Comparison of ENCODE assay signal across 22 cellular contexts in the genomic region with DNA sequence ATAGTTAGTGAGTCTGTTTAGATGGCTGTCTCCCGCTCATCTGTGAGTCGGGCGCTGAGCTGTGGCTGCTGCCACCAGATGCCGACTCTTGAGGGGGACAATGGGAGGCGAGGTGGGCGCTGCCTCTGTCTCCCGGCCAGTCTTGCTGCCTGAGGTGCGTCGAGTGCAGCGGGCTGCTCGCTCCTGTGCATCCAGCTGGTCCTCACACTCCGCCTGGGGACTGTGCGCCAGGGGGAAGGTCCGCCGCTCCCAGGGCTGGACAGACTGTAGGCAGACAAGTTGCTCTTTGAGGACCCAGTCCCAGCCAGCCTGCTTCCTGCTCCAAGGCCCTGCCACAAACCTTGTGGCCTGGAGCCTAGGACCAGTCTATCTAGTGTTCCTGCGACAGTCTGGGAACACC. TPM values are rescaled to one million over a fixed set of nuclear protein-coding genes. Genes with fewer than 3 reads are reported as not detected.
"Had no signal": no experiment of that assay in that cellular context is flagged by ENCODE, and none has a peak within 500 bp of the region (broad histone marks: within the 10 kb centered on the region; RNA-seq: fewer than 3 reads in every experiment).

No MANE protein-coding gene starts in this region.

- H3K4me1 ChIP-seq: tibial artery had no signal

- H3K4me3 Mint-ChIP-seq: activated naive CD8-positive, alpha-beta T cell treated with anti-CD3 and anti-CD28 coated beads, Interleukin-2, amount 10 ng/mL, durations not matched to agents 7 days and 5 days; dendritic cell treated with granulocyte-macrophage colony-stimulating factor and Interleukin-4, amounts not matched to agents 40 ng/mL and 50 ng/mL, for 4 days had no signal

- ATAC-seq: naive thymus-derived CD8-positive, alpha-beta T cell had no signal

- H3K27ac ChIP-seq: ovary, sigmoid colon, tibial artery had no signal

- H3K27me3 Mint-ChIP-seq: activated naive CD8-positive, alpha-beta T cell treated with anti-CD3 and anti-CD28 coated beads, Interleukin-2, amount 10 ng/mL, durations not matched to agents 7 days and 5 days; dendritic cell treated with granulocyte-macrophage colony-stimulating factor and Interleukin-4, amounts not matched to agents 40 ng/mL and 50 ng/mL, for 4 days; naive thymus-derived CD8-positive, alpha-beta T cell had no signal

- H3K4me3 ChIP-seq: ovary, sigmoid colon, tibial artery had no signal

- H3K27me3 ChIP-seq: ovary, sigmoid colon, tibial artery had no signal

- DNase-seq: activated CD4-positive, alpha-beta T cell treated with anti-CD3 and anti-CD28 coated beads, Interleukin-2, amount 50 U/mL, for 1 hour; activated naive CD4-positive, alpha-beta T cell; activated naive CD8-positive, alpha-beta T cell treated with anti-CD3 and anti-CD28 coated beads, Interleukin-2, amount 10 ng/mL, durations not matched to agents 7 days and 5 days; anterior cingulate cortex; effector CD8-positive, alpha-beta T cell; mesenchymal stem cell; naive thymus-derived CD8-positive, alpha-beta T cell; sigmoid colon; stimulated activated CD4-positive, alpha-beta T cell treated with anti-CD3 and anti-CD28 coated beads, Interleukin-4, amount 100 ng/mL, for 4 hours; stimulated activated naive CD4-positive, alpha-beta T cell treated with Interleukin-2 at 50 U/mL for 16 hours; substantia nigra; T1000; tibial artery had no signal

- H3K9me3 Mint-ChIP-seq: activated naive CD8-positive, alpha-beta T cell treated with anti-CD3 and anti-CD28 coated beads, Interleukin-2, amount 10 ng/mL, durations not matched to agents 7 days and 5 days; dendritic cell treated with granulocyte-macrophage colony-stimulating factor and Interleukin-4, amounts not matched to agents 40 ng/mL and 50 ng/mL, for 4 days; naive thymus-derived CD8-positive, alpha-beta T cell had no signal

- H3K9me3 ChIP-seq: ovary, sigmoid colon, tibial artery had no signal

- FAIRE-seq: urothelium cell line had no signal

- H3K27ac Mint-ChIP-seq: activated naive CD8-positive, alpha-beta T cell treated with anti-CD3 and anti-CD28 coated beads, Interleukin-2, amount 10 ng/mL, durations not matched to agents 7 days and 5 days had no signal

RNA-seq across cellular contexts. Expression of a gene that starts 32.4 kb away (rescaled TPM):
- total RNA-seq: activated naive CD8-positive, alpha-beta T cell treated with anti-CD3 and anti-CD28 coated beads, Interleukin-2, amount 10 ng/mL, durations not matched to agents 7 days and 5 days; fibroblast of villous mesenchyme; glomerular endothelial cell; liver; mucosa of gallbladder; naive thymus-derived CD8-positive, alpha-beta T cell; ovary; pulmonary artery endothelial cell; sigmoid colon; T-helper 1 cell treated with Interleukin-12 subunit alpha and Interleukin-12 subunit beta and Interleukin-4 antibody, amounts not matched to agents 30 ng/mL and 1 ng/mL, for 36 hours had no signal
- polyA plus RNA-seq: liver; naive thymus-derived CD8-positive, alpha-beta T cell; ovary; sigmoid colon had no signal
